ENCODE assay signal across 1 cellular context in genomic region chr18:58537272-58538038, GRCh38.
TF ChIP-seq lines count a peak whose summit lies in the region.

No MANE protein-coding gene starts in this region.

TF ChIP-seq in GM12878, 131 proteins besides CTCF, POLR2A, EP300 and RAD21:
- no peak for TF ChIP-seq RB1 (IDR thresholded peaks at IDR 0.05; ENCODE audit: borderline replicate concordance)
- TF ChIP-seq E4F1 (IDR thresholded peaks at IDR 0.05; ENCODE audit: borderline replicate concordance, partially characterized antibody) = no peak
- peak; percentile 6; the same call in 1 of the 2 replicates for TF ChIP-seq ZBED1 (IDR thresholded peaks at IDR 0.05; ENCODE audit: borderline replicate concordance)
- no peak for TF ChIP-seq NFYA (IDR thresholded peaks at IDR 0.05; ENCODE audit: borderline replicate concordance, low read depth, low read length)
- peak; percentile 17; the same call in 1 of the 2 replicates for TF ChIP-seq ZNF687 (IDR thresholded peaks at IDR 0.05)
- peak; percentile 24 for TF ChIP-seq MEF2B (IDR thresholded peaks at IDR 0.05; ENCODE audit: partially characterized antibody, poor library complexity, severe bottlenecking)
- 0 out of 4 replicates have a peak, but pooled peaks of 1 of the 2 experiments have one; percentile 7 for TF ChIP-seq BHLHE40 (IDR thresholded peaks at IDR 0.05; ENCODE audit: borderline replicate concordance in 1 of 2, low read depth in 2 of 2, low read length in 1 of 2)
- TF ChIP-seq SMAD1 (IDR thresholded peaks at IDR 0.05; ENCODE audit: low read depth, partially characterized antibody) = peak; percentile 10
- TF ChIP-seq HDGF (IDR thresholded peaks at IDR 0.05) = peak; percentile 52; the same call in 1 of the 2 replicates
- peak; percentile 39 for TF ChIP-seq HDAC6 (IDR thresholded peaks at IDR 0.05; ENCODE audit: unreplicated experiment)
- no peak for TF ChIP-seq IRF3 (IDR thresholded peaks at IDR 0.05)
- no peak for TF ChIP-seq TARDBP (IDR thresholded peaks at IDR 0.05; ENCODE audit: borderline replicate concordance)
- no peak for TF ChIP-seq MXI1 (IDR thresholded peaks at IDR 0.05; ENCODE audit: low read depth, low read length)
- no peak for TF ChIP-seq NR2C2 (IDR thresholded peaks at IDR 0.05; ENCODE audit: borderline replicate concordance, control insufficient read depth, insufficient read length, low read depth)
- no peak for TF ChIP-seq CBFB (IDR thresholded peaks at IDR 0.05; ENCODE audit: low read depth)
- peak; percentile 60; the same call in 2 of the 3 replicates for TF ChIP-seq POU2F2 (IDR thresholded peaks at IDR 0.05; ENCODE audit: borderline replicate concordance, low read depth, low read length)
- peak; percentile 6; the same call in 1 of the 2 replicates for TF ChIP-seq LARP7 (IDR thresholded peaks at IDR 0.05)
- peak; percentile 37; the same call in 1 of the 2 replicates for TF ChIP-seq BACH1 (IDR thresholded peaks at IDR 0.05; ENCODE audit: borderline replicate concordance)
- no peak for TF ChIP-seq RCOR1 (conservative IDR thresholded peaks at IDR 0.05; ENCODE audit: low read depth, low read length)
- TF ChIP-seq RFX5 (IDR thresholded peaks at IDR 0.05; ENCODE audit: low read depth, low read length) = no peak
- no peak for TF ChIP-seq RBBP5 (conservative IDR thresholded peaks at IDR 0.05)
- no peak for TF ChIP-seq MTA3 (IDR thresholded peaks at IDR 0.05; ENCODE audit: borderline replicate concordance, low read length)
- peak; percentile 82 for TF ChIP-seq MLLT1 (IDR thresholded peaks at IDR 0.05)
- TF ChIP-seq ZBTB33 (IDR thresholded peaks at IDR 0.05) = 0 out of 2 replicates have a peak, but pooled peaks have one; percentile 17
- TF ChIP-seq POLR2AphosphoS5 (IDR thresholded peaks at IDR 0.05; ENCODE audit: low read length) = peak; percentile 91
- no peak for TF ChIP-seq HCFC1 (IDR thresholded peaks at IDR 0.05; ENCODE audit: low read length)
- TF ChIP-seq YBX1 (IDR thresholded peaks at IDR 0.05) = no peak
- no peak for TF ChIP-seq ZNF592 (IDR thresholded peaks at IDR 0.05)
